20 cellular contexts compared by ENCODE assay signal in the genomic region with DNA sequence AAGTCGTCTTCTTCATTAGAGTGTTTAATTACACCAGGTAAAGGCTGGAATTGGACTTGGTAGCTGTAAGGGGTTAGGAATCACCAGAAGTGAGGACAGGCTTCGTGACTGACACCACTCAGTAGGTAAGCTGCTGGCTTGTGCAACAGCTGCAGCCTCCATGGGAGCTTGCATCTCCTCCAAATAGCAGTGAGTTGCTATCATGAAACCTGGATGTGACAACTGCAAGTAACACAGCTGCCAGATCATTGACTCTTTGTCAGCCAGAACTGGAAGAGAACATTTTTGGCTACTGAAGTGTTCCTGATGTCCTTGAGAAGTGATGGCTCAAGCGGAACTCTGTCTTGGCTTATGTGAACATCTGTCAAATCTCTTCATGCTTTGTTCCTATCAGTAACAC.
DNase-seq lines count a peak whose midpoint lies in the region; ATAC-seq and TF ChIP-seq lines count a peak whose summit lies in the region.
"Had no signal": no experiment of that assay in that cellular context is flagged by ENCODE, and none has a peak within 500 bp of the region (broad histone marks: within the 10 kb centered on the region; RNA-seq: fewer than 3 reads in every experiment).

No MANE protein-coding gene starts in this region.

- H3K4me3 Mint-ChIP-seq in GM23338 (no peak overlapping the region), nephron (no peak overlapping the region)
- H3K4me3 Mint-ChIP-seq: CD4-positive, alpha-beta memory T cell had no signal

- no peak for ATAC-seq in GM23338
- peak; percentile 87 to 90 for ATAC-seq in left cardiac atrium
- ATAC-seq in HG03432 (IDR thresholded peaks at IDR 0.05; ENCODE audit: unreplicated experiment), result no peak
- ATAC-seq: A549 had no signal

- intact Hi-C loops in left cardiac atrium (cut with DNase I), result no loop called here

- DNase-seq in GM23338 (ENCODE audit: low spot score) (no peak), SJCRH30 (peak; percentile 67 to 79), left cardiac atrium (peak; percentile 28), AG20443 (ENCODE audit: low spot score) (no peak), NAMALWA (ENCODE audit: low spot score) (no peak)
- DNase-seq: C1 segment of cervical spinal cord; Caco-2; CD4-positive, alpha-beta memory T cell; Karpas-422; NCI-H1105; NCI-H1436 treated with DMSO at 0.1 percent for 48 hours; NCI-H187 treated with DMSO at 0.1 percent for 48 hours; NCI-H510A; NCI-H69; RPMI8226; SHP77 treated with DMSO at 0.1 percent for 48 hours had no signal

- H3K27me3 ChIP-seq in GM23338 (ENCODE audit: insufficient read depth) (no peaks in the 10 kb centered on the region), SJCRH30 (no peaks in the 10 kb centered on the region)

- H3K36me3 ChIP-seq in GM23338 (ENCODE audit: insufficient read depth) (no peaks in the 10 kb centered on the region), SJCRH30 (no peaks in the 10 kb centered on the region)

- no peaks in the 10 kb centered on the region for H4K20me1 ChIP-seq in GM23338 (replicated peaks; ENCODE audit: insufficient read depth)

- no peak overlapping the region for H3K27ac ChIP-seq in GM23338 (ENCODE audit: low read depth)
- H3K27ac ChIP-seq in SJCRH30, result peak overlapping the region; percentile 23
- H3K27ac ChIP-seq: A549, SK-N-MC had no signal

- TF ChIP-seq CTCF in GM23338 (conservative IDR thresholded peaks at IDR 0.05; ENCODE audit: low read depth in 2 of 2) (no peak), nephron (IDR thresholded peaks at IDR 0.05; ENCODE audit: unreplicated experiment in 3 of 3) (no peak)

- no peak overlapping the region for H3K27ac Mint-ChIP-seq in GM23338
- peak overlapping the region; percentile 63 to 86 (median 82) for H3K27ac Mint-ChIP-seq in nephron
- H3K27ac Mint-ChIP-seq: CD4-positive, alpha-beta memory T cell had no signal

- H2AFZ ChIP-seq in GM23338, result peak overlapping the region; percentile 1; the same call in 1 of the 2 replicates

- H3K79me2 ChIP-seq in GM23338 (replicated peaks; ENCODE audit: insufficient read depth), result no peaks in the 10 kb centered on the region

- H3K9me3 Mint-ChIP-seq in GM23338 (no peaks in the 10 kb centered on the region), nephron (peaks cover 12% of the 10 kb centered on the region)

- H3K27me3 Mint-ChIP-seq in GM23338 (ENCODE audit: insufficient read depth, low read depth, poor library complexity), result peaks cover 2% of the 10 kb centered on the region
- H3K27me3 Mint-ChIP-seq in nephron (ENCODE audit: low read depth), result no peaks in the 10 kb centered on the region

- no peaks in the 10 kb centered on the region for H3F3A ChIP-seq in GM23338 (replicated peaks; ENCODE audit: low read depth)

- H3K9me3 ChIP-seq in SJCRH30 (replicated peaks), result no peaks in the 10 kb centered on the region
- H3K9me3 ChIP-seq: A549, Caco-2 had no signal

- H3K4me1 Mint-ChIP-seq in GM23338 (no peaks in the 10 kb centered on the region), nephron (peaks cover 15% of the 10 kb centered on the region)
- H3K4me1 Mint-ChIP-seq: CD4-positive, alpha-beta memory T cell had no signal

- H3K4me1 ChIP-seq in GM23338 (ENCODE audit: insufficient read depth), result no peaks in the 10 kb centered on the region
- peaks cover 11% of the 10 kb centered on the region for H3K4me1 ChIP-seq in SJCRH30
- H3K4me1 ChIP-seq: A549, Caco-2 had no signal

- H3K36me3 Mint-ChIP-seq in GM23338 (ENCODE audit: low read depth), result no peaks in the 10 kb centered on the region
- no peaks in the 10 kb centered on the region for H3K36me3 Mint-ChIP-seq in nephron (ENCODE audit: low read depth)
- H3K36me3 Mint-ChIP-seq: CD4-positive, alpha-beta memory T cell had no signal

- no peaks in the 10 kb centered on the region for H3K9me2 ChIP-seq in GM23338 (ENCODE audit: insufficient read depth)

- no peak overlapping the region for H3K4me3 ChIP-seq in GM23338
- no peak overlapping the region for H3K4me3 ChIP-seq in SJCRH30
- H3K4me3 ChIP-seq: A549, SK-N-MC had no signal

- no peak overlapping the region for H3K4me2 ChIP-seq in GM23338
- H3K4me2 ChIP-seq: A549 had no signal

TF ChIP-seq in GM23338, 12 proteins besides CTCF, POLR2A, EP300 and RAD21:
- TF ChIP-seq NANOG (IDR thresholded peaks at IDR 0.05; ENCODE audit: borderline replicate concordance), result no peak
- TF ChIP-seq ZNF114 (CRISPR knock-in tag; IDR thresholded peaks at IDR 0.05), result no peak
- TF ChIP-seq, protein P1, sequence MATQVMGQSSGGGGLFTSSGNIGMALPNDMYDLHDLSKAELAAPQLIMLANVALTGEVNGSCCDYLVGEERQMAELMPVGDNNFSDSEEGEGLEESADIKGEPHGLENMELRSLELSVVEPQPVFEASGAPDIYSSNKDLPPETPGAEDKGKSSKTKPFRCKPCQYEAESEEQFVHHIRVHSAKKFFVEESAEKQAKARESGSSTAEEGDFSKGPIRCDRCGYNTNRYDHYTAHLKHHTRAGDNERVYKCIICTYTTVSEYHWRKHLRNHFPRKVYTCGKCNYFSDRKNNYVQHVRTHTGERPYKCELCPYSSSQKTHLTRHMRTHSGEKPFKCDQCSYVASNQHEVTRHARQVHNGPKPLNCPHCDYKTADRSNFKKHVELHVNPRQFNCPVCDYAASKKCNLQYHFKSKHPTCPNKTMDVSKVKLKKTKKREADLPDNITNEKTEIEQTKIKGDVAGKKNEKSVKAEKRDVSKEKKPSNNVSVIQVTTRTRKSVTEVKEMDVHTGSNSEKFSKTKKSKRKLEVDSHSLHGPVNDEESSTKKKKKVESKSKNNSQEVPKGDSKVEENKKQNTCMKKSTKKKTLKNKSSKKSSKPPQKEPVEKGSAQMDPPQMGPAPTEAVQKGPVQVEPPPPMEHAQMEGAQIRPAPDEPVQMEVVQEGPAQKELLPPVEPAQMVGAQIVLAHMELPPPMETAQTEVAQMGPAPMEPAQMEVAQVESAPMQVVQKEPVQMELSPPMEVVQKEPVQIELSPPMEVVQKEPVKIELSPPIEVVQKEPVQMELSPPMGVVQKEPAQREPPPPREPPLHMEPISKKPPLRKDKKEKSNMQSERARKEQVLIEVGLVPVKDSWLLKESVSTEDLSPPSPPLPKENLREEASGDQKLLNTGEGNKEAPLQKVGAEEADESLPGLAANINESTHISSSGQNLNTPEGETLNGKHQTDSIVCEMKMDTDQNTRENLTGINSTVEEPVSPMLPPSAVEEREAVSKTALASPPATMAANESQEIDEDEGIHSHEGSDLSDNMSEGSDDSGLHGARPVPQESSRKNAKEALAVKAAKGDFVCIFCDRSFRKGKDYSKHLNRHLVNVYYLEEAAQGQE (IDR thresholded peaks at IDR 0.05; ENCODE audit: unreplicated experiment), result no peak
- TF ChIP-seq STAT1 (IDR thresholded peaks at IDR 0.05; ENCODE audit: unreplicated experiment), result no peak
- TF ChIP-seq CREB1 (CRISPR knock-in tag; IDR thresholded peaks at IDR 0.05; ENCODE audit: low read depth), result no peak
- TF ChIP-seq EZH2phosphoT487 (IDR thresholded peaks at IDR 0.05; ENCODE audit: unreplicated experiment), result no peak
- TF ChIP-seq EZH2 (IDR thresholded peaks at IDR 0.05; ENCODE audit: low read depth, unreplicated experiment), result no peak

Comparison
In these comparisons a context has a peak if more than half of its experiments do, and no peak if none do; other contexts are left out.
1. ATAC-seq: peak in left cardiac atrium (2 of 2); none in GM23338 (single experiment) and HG03432 (single experiment).
2. DNase-seq: peak in SJCRH30 (2 of 2) and left cardiac atrium (single experiment); none in GM23338 (single experiment), AG20443 (single experiment) and NAMALWA (single experiment).